In the genomic region with DNA sequence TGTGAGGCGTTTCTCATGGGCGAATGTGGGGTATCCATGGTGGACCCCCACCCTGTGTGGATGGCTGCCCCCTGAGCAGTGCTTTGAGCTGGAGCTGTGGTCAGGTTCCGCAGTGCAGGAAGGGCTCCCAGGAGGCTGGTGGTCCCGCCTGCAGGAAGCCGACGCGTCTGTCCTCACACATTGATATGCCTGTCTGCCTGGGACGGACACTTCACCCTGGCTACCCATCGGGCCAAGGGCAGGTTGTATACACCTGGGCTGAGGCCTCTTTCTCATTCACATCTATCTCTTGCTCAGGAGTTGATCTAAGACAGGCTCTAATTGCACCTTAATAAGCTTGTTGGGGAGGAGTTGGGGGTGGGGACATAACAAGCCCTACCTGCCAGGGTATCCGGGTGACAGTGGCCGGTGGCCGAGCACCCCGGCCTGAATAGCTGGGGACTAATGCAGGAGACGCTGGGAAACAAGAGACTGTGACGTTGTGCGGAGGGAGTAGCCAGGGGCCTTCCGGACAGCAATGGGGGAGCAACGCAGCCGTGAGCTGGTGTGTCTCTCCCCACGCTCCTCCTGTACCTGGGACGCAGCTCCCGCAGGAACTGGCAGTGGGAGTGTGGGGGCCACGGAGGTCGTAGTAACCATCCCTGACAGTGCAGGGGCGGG, we compare ENCODE assay signal across 8 cellular contexts. TPM values are rescaled to one million over a fixed set of nuclear protein-coding genes. Genes with fewer than 3 reads are reported as not detected.
DNase-seq lines count a peak whose midpoint lies in the region; ATAC-seq and FAIRE-seq lines count a peak whose summit lies in the region.

No MANE protein-coding gene starts in this region.

- no peak for FAIRE-seq in urothelium cell line (lab: Jason Lieb, UNC)

- DNase-seq in Right ventricle myocardium superior: no peak
- DNase-seq in cardiac septum (ENCODE audit: low spot score): no peak
- DNase-seq in left kidney (ENCODE audit: low read depth, low spot score): peak; percentile 97
- DNase-seq in urothelium cell line (ENCODE audit: low spot score): peak; percentile 23
- DNase-seq in activated CD4-positive, alpha-beta T cell treated with anti-CD3 and anti-CD28 coated beads, Interleukin-2, amount 10 ng/mL, durations not matched to agents 7 days and 5 days: no peak
- no peak for DNase-seq in middle frontal gyrus (ENCODE audit: extremely low spot score, low spot score)

- CTCF ChIA-PET in activated CD4-positive, alpha-beta T cell treated with anti-CD3 and anti-CD28 coated beads, Interleukin-2, amount 10 ng/mL, durations not matched to agents 7 days and 5 days (lab: Charles Lee): interaction anchor here (0.5 to 0.7 kb wide), 2 partner anchors 11 to 1277 kb away, joined by 3 read pairs; no protein-coding TSS in a partner anchor

- peak overlapping the region; percentile 52 for H3K27ac ChIP-seq in angular gyrus (ENCODE audit: low read depth, low read length)

- no peak overlapping the region for H3K27ac Mint-ChIP-seq in activated CD4-positive, alpha-beta T cell treated with anti-CD3 and anti-CD28 coated beads, Interleukin-2, amount 10 ng/mL, durations not matched to agents 7 days and 5 days

- ATAC-seq in Right ventricle myocardium superior (ENCODE audit: poor library complexity) (peak; percentile 26), GM21526 (IDR thresholded peaks at IDR 0.05; ENCODE audit: low FRiP score, unreplicated experiment) (no peak)

- peaks cover 7% of the 10 kb centered on the region for H3K36me3 Mint-ChIP-seq in activated CD4-positive, alpha-beta T cell treated with anti-CD3 and anti-CD28 coated beads, Interleukin-2, amount 10 ng/mL, durations not matched to agents 7 days and 5 days (ENCODE audit: low read depth)

- no peaks in the 10 kb centered on the region for H3K27me3 Mint-ChIP-seq in activated CD4-positive, alpha-beta T cell treated with anti-CD3 and anti-CD28 coated beads, Interleukin-2, amount 10 ng/mL, durations not matched to agents 7 days and 5 days

- H3K9me3 Mint-ChIP-seq in activated CD4-positive, alpha-beta T cell treated with anti-CD3 and anti-CD28 coated beads, Interleukin-2, amount 10 ng/mL, durations not matched to agents 7 days and 5 days: no peaks in the 10 kb centered on the region

- intact Hi-C loops in Right ventricle myocardium superior (cut with DNase I): no loop called here
- intact Hi-C loops in cardiac septum (cut with DNase I): no loop called here

- no peak overlapping the region for H3K4me3 Mint-ChIP-seq in activated CD4-positive, alpha-beta T cell treated with anti-CD3 and anti-CD28 coated beads, Interleukin-2, amount 10 ng/mL, durations not matched to agents 7 days and 5 days

- POLR2A ChIA-PET in activated CD4-positive, alpha-beta T cell treated with anti-CD3 and anti-CD28 coated beads, Interleukin-2, amount 10 ng/mL, durations not matched to agents 7 days and 5 days (lab: Charles Lee): no interaction called here

- H3K4me1 Mint-ChIP-seq in activated CD4-positive, alpha-beta T cell treated with anti-CD3 and anti-CD28 coated beads, Interleukin-2, amount 10 ng/mL, durations not matched to agents 7 days and 5 days: peaks cover 11% of the 10 kb centered on the region

RNA-seq across cellular contexts. Expression of a gene that starts 21.7 kb away (rescaled TPM):
- total RNA-seq in Right ventricle myocardium superior: 93.8 TPM
- 56.9 TPM for total RNA-seq in cardiac septum
- total RNA-seq in activated CD4-positive, alpha-beta T cell treated with anti-CD3 and anti-CD28 coated beads, Interleukin-2, amount 10 ng/mL, durations not matched to agents 7 days and 5 days: 10 to 100 TPM; 74.0 to 81.4 TPM

RNA-seq across cellular contexts. Expression of a gene that starts 35.5 kb away (rescaled TPM):
- total RNA-seq in Right ventricle myocardium superior (36.1 TPM), cardiac septum (34.6 TPM)
- total RNA-seq in activated CD4-positive, alpha-beta T cell treated with anti-CD3 and anti-CD28 coated beads, Interleukin-2, amount 10 ng/mL, durations not matched to agents 7 days and 5 days: 10 to 100 TPM; 44.4 to 48.7 TPM

RNA-seq across cellular contexts. Expression of a gene that starts 48.8 kb away (rescaled TPM):
- 9.4 TPM for total RNA-seq in Right ventricle myocardium superior
- 10.3 TPM for total RNA-seq in cardiac septum
- 10 to 100 TPM; 25.3 to 28.5 TPM for total RNA-seq in activated CD4-positive, alpha-beta T cell treated with anti-CD3 and anti-CD28 coated beads, Interleukin-2, amount 10 ng/mL, durations not matched to agents 7 days and 5 days

Comparison
In these comparisons a context has a peak if more than half of its experiments do, and no peak if none do; other contexts are left out.
1. DNase-seq: peak in left kidney (single experiment) and urothelium cell line (single experiment); none in Right ventricle myocardium superior (single experiment), cardiac septum (single experiment), activated CD4-positive, alpha-beta T cell treated with anti-CD3 and anti-CD28 coated beads, Interleukin-2, amount 10 ng/mL, durations not matched to agents 7 days and 5 days (single experiment) and middle frontal gyrus (single experiment).